ENCODE assay signal across 13 cellular contexts in the genomic region with DNA sequence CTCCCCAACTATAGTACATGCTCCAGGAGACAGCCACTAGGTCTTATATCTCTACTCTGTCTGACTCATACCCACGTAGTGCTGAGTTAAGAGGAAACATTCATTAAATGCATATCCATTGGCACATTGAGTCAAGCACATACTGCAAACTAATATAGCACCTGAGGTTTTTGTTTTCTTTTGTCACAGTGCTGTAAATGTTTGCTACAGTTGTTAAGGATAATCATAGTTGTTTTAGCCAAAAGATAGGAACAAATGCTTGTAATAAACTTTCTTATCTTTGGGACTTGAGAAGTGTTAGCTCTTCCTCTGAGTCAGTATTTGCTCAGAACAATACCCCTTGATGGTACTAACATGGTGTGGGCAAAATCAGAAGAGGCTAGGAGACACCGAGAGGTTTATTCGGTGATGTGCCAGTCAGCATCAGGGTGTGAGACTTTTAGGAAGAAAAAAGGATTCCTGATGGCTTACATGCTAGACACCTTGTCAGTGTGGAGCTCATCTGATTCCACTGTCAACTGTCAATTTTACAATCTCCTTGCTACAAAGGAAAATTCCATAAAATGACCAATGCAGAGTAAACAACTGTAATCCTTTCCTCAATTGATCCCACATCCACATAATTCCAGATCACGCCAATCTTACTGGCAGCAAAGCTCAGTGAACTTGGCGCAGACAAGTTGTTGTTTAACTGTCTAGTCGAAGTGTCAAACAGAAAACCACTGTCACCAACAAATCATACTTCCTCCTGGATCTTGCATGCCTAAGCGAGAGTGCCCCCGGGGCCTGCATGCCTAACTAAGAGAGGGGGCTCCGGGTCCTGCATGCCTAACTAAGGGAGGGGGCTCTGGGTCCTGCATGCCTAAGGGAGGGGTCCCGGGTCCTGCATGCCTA. TPM values are rescaled to one million over a fixed set of nuclear protein-coding genes. Genes with fewer than 3 reads are reported as not detected.
DNase-seq lines count a peak whose midpoint lies in the region; ATAC-seq and TF ChIP-seq lines count a peak whose summit lies in the region.
"Had no signal": no experiment of that assay in that cellular context is flagged by ENCODE, and none has a peak within 500 bp of the region (broad histone marks: within the 10 kb centered on the region; RNA-seq: fewer than 3 reads in every experiment).

No MANE protein-coding gene starts in this region.

- DNase-seq in DMS53 treated with DMSO at 0.1 percent for 48 hours (lab: John Stamatoyannopoulos, UW; ENCODE audit: unreplicated experiment), result peak; percentile 16
- DNase-seq in LHCN-M2 (ENCODE audit: low read depth), result peak; percentile 18
- peak; percentile 52 for DNase-seq in astrocyte of the spinal cord (ENCODE audit: low read depth, low spot score)
- peak; percentile 47 for DNase-seq in kidney glomerular epithelial cell (lab: John Stamatoyannopoulos, UW)
- DNase-seq in activated naive CD4-positive, alpha-beta T cell treated with Interleukin-2 at 50 U/mL for 16 hours, result no peak
- DNase-seq in HuH-7 (ENCODE audit: low spot score), result no peak
- DNase-seq: activated CD4-positive, alpha-beta T cell treated with anti-CD3 and anti-CD28 coated beads, Interleukin-2, amount 10 ng/mL, durations not matched to agents 24 days and 14 days; CD4-positive, alpha-beta T cell; effector memory CD4-positive, alpha-beta T cell; NCI-H446 had no signal

- no peak for TF ChIP-seq CTCF in astrocyte of the spinal cord (IDR thresholded peaks at IDR 0.05; ENCODE audit: low read depth, low read length)

- ATAC-seq in HG03520 (IDR thresholded peaks at IDR 0.05; ENCODE audit: unreplicated experiment) (no peak), HG03159 (IDR thresholded peaks at IDR 0.05; ENCODE audit: unreplicated experiment) (no peak)

- in situ Hi-C loops in astrocyte of the spinal cord (cut with HindIII; ENCODE audit: low sequenced_read_pairs), result no loop called here

- no peak overlapping the region for H3K4me3 ChIP-seq in astrocyte of the spinal cord (ENCODE audit: low read depth, low read length)
- H3K4me3 ChIP-seq: SK-N-MC had no signal

RNA-seq across cellular contexts. Expression of a gene that starts 36.1 kb away (rescaled TPM):
- 0.06 TPM in 1 of 2 replicates, not detected in the other for total RNA-seq in LHCN-M2 (2014; rRNA removed)
- 0.11 TPM for polyA plus RNA-seq in LHCN-M2 (2012)
- total RNA-seq: activated CD4-positive, alpha-beta T cell treated with anti-CD3 and anti-CD28 coated beads, Interleukin-2, amount 10 ng/mL, durations not matched to agents 24 days and 14 days; CD4-positive, alpha-beta T cell had no signal

Comparison
In these comparisons a context has a peak if more than half of its experiments do, and no peak if none do; other contexts are left out.
1. DNase-seq: peak in DMS53 treated with DMSO at 0.1 percent for 48 hours (single experiment), LHCN-M2 (single experiment), astrocyte of the spinal cord (single experiment) and kidney glomerular epithelial cell (single experiment); none in activated naive CD4-positive, alpha-beta T cell treated with Interleukin-2 at 50 U/mL for 16 hours (single experiment) and HuH-7 (single experiment).